In genomic region chr10:55400075-55400474, GRCh38 we compare ENCODE assay signal across 2 cellular contexts.
TF ChIP-seq lines count a peak whose summit lies in the region.

No MANE protein-coding gene starts in this region.

TF ChIP-seq in GM23338, 12 proteins besides CTCF, POLR2A, EP300 and RAD21 (continued from another document):
- no peak for TF ChIP-seq ZNF462 (CRISPR knock-in tag; IDR thresholded peaks at IDR 0.05)
- TF ChIP-seq JUNB (IDR thresholded peaks at IDR 0.05; ENCODE audit: unreplicated experiment), result no peak
- TF ChIP-seq EZH2phosphoT487 (IDR thresholded peaks at IDR 0.05; ENCODE audit: unreplicated experiment), result no peak
- TF ChIP-seq POLR2AphosphoS5 (IDR thresholded peaks at IDR 0.05; ENCODE audit: low read depth), result no peak
- TF ChIP-seq NANOG (IDR thresholded peaks at IDR 0.05; ENCODE audit: borderline replicate concordance), result no peak
- no peak for TF ChIP-seq CREB1 (CRISPR knock-in tag; IDR thresholded peaks at IDR 0.05; ENCODE audit: low read depth)
- TF ChIP-seq ETS1 (IDR thresholded peaks at IDR 0.05), result no peak
- TF ChIP-seq ZNF331 (CRISPR knock-in tag; IDR thresholded peaks at IDR 0.05; ENCODE audit: low read depth), result no peak
- no peak for TF ChIP-seq EZH2 (IDR thresholded peaks at IDR 0.05; ENCODE audit: low read depth, unreplicated experiment)
- TF ChIP-seq ZNF114 (CRISPR knock-in tag; IDR thresholded peaks at IDR 0.05), result no peak
- no peak for TF ChIP-seq REST (IDR thresholded peaks at IDR 0.05; ENCODE audit: unreplicated experiment)

TF ChIP-seq in SK-N-SH, 30 proteins besides CTCF, POLR2A, EP300 and RAD21 (continued from another document):
- peak; percentile 38; the same call in 1 of the 2 replicates for TF ChIP-seq USF1 (IDR thresholded peaks at IDR 0.05; ENCODE audit: borderline replicate concordance, low read depth)
- TF ChIP-seq JUND (IDR thresholded peaks at IDR 0.05), result peak; percentile 68
- no peak for TF ChIP-seq ZBTB33 (IDR thresholded peaks at IDR 0.05; ENCODE audit: borderline replicate concordance, low read depth)
- TF ChIP-seq RCOR1 (IDR thresholded peaks at IDR 0.05; ENCODE audit: low read length), result no peak
- peak; percentile 40; the same call in 1 of the 2 replicates for TF ChIP-seq POLR2AphosphoS5 (IDR thresholded peaks at IDR 0.05; ENCODE audit: low read depth, low read length)
- peak; percentile 40; the same call in 1 of the 2 replicates for TF ChIP-seq NFIC (IDR thresholded peaks at IDR 0.05; ENCODE audit: borderline replicate concordance)
- peak; percentile 85 for TF ChIP-seq TCF12 (IDR thresholded peaks at IDR 0.05)
- no peak for TF ChIP-seq NRF1 (IDR thresholded peaks at IDR 0.05; ENCODE audit: low read depth, low read length)
- peak; percentile 90 for TF ChIP-seq PBX3 (IDR thresholded peaks at IDR 0.05)
